ENCODE assay signal across 8 cellular contexts in the genomic region with DNA sequence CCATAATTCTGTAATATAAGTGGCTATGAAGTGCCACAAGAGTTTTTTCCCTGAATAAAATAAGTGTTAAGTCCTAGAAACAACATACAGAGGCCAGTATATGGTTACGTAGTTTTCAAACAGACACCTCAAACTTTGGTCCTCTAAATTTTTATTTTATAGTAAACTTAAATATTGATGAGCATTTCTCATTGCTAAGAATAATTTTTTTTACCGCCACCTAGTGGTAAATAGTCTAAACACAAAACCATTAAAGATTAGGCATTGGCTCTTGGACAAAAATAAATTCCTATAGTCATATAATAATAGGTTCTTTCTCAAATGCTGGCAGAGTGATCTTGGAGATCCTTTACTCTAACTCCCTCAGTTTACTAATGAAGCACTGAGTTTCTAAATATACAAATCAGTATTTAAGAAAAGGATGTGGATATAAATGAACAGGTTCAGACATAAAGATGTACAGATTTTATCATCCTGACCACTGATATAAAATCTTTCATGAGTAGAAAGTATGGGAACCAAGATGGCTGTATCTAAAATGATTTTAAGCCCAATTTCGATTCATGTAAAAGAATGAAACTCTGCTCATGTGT.
DNase-seq lines count a peak whose midpoint lies in the region; ATAC-seq and TF ChIP-seq lines count a peak whose summit lies in the region.

No MANE protein-coding gene starts in this region.

- H3K9me3 Mint-ChIP-seq in CD4-positive, alpha-beta T cell, result no peaks in the 10 kb centered on the region

- CTCF ChIA-PET in CD4-positive, alpha-beta T cell (lab: Charles Lee), result no interaction called here

- no peak for ATAC-seq in CD4-positive, alpha-beta T cell (ENCODE audit: poor library complexity)
- ATAC-seq in mucosa of descending colon (no peak), GM19324 (IDR thresholded peaks at IDR 0.05; ENCODE audit: low FRiP score, unreplicated experiment) (no peak)

- in situ Hi-C loops in astrocyte of the cerebellum (cut with HindIII; ENCODE audit: low sequenced_read_pairs), result no loop called here

- intact Hi-C loops in CD4-positive, alpha-beta T cell (cut with DNase I, micrococcal nuclease), result loop anchor here in 1 of 2 experiments (5.0 kb wide), 1 partner anchor 499 kb away; no protein-coding TSS in a partner anchor
- intact Hi-C loops in mucosa of descending colon (cut with DNase I, micrococcal nuclease), result no loop called here

- no peaks in the 10 kb centered on the region for H3K9me3 ChIP-seq in CD4-positive, alpha-beta T cell (ENCODE audit: control insufficient read depth, low read length)
- no peaks in the 10 kb centered on the region for H3K9me3 ChIP-seq in mucosa of descending colon

- DNase-seq in CD4-positive, alpha-beta T cell, result no peak
- DNase-seq in HFF-Myc (ENCODE audit: extremely low read depth, low read depth), result no peak
- DNase-seq in astrocyte of the cerebellum (ENCODE audit: low read depth), result no peak
- DNase-seq in mucosa of descending colon, result no peak
- DNase-seq in central memory CD4-positive, alpha-beta T cell, result no peak
- DNase-seq in A172 (ENCODE audit: low spot score), result no peak
- DNase-seq in stimulated activated CD4-positive, alpha-beta T cell treated with anti-CD3 and anti-CD28 coated beads, Interleukin-4, amount 100 ng/mL, for 1 hour, result no peak

- H3K27ac ChIP-seq in CD4-positive, alpha-beta T cell (ENCODE audit: low read depth, low read length), result no peak overlapping the region

- H3K4me1 ChIP-seq in mucosa of descending colon (ENCODE audit: low read depth), result no peaks in the 10 kb centered on the region

- H3K36me3 Mint-ChIP-seq in CD4-positive, alpha-beta T cell (ENCODE audit: low read depth), result no peaks in the 10 kb centered on the region

- H3K27ac Mint-ChIP-seq in CD4-positive, alpha-beta T cell, result no peak overlapping the region

- no peaks in the 10 kb centered on the region for H3K27me3 ChIP-seq in CD4-positive, alpha-beta T cell (ENCODE audit: control insufficient read depth, insufficient read depth, low read length)

- no peaks in the 10 kb centered on the region for H3K27me3 Mint-ChIP-seq in CD4-positive, alpha-beta T cell

- H3K4me3 ChIP-seq in HFF-Myc (replicated peaks; ENCODE audit: low read depth, low read length) (no peak overlapping the region), astrocyte of the cerebellum (ENCODE audit: low read depth, low read length) (no peak overlapping the region), mucosa of descending colon (no peak overlapping the region)

- POLR2A ChIA-PET in CD4-positive, alpha-beta T cell (lab: Charles Lee), result no interaction called here

- no peaks in the 10 kb centered on the region for H3K36me3 ChIP-seq in mucosa of descending colon (ENCODE audit: low read depth)

- no peaks in the 10 kb centered on the region for H3K4me1 Mint-ChIP-seq in CD4-positive, alpha-beta T cell (ENCODE audit: low read depth)

- H3K4me3 Mint-ChIP-seq in CD4-positive, alpha-beta T cell, result no peak overlapping the region

- peak; percentile 75 for TF ChIP-seq CTCF in CD4-positive, alpha-beta T cell (IDR thresholded peaks at IDR 0.05)
- TF ChIP-seq CTCF in HFF-Myc (IDR thresholded peaks at IDR 0.05; ENCODE audit: low read depth, low read length, missing control alignments) (peak; percentile 22), astrocyte of the cerebellum (IDR thresholded peaks at IDR 0.05; ENCODE audit: low read depth, low read length, missing control alignments) (peak; percentile 23), mucosa of descending colon (IDR thresholded peaks at IDR 0.05) (peak; percentile 37)

Comparison
In these comparisons a context has a peak if more than half of its experiments do, and no peak if none do; other contexts are left out.
1. CTCF ChIP-seq: peak in every context shown above with its lines; median percentile 75 in CD4-positive, alpha-beta T cell; 37 in mucosa of descending colon; 23 in astrocyte of the cerebellum; 22 in HFF-Myc.